Comparison of ENCODE assay signal across 20 cellular contexts in the genomic region with DNA sequence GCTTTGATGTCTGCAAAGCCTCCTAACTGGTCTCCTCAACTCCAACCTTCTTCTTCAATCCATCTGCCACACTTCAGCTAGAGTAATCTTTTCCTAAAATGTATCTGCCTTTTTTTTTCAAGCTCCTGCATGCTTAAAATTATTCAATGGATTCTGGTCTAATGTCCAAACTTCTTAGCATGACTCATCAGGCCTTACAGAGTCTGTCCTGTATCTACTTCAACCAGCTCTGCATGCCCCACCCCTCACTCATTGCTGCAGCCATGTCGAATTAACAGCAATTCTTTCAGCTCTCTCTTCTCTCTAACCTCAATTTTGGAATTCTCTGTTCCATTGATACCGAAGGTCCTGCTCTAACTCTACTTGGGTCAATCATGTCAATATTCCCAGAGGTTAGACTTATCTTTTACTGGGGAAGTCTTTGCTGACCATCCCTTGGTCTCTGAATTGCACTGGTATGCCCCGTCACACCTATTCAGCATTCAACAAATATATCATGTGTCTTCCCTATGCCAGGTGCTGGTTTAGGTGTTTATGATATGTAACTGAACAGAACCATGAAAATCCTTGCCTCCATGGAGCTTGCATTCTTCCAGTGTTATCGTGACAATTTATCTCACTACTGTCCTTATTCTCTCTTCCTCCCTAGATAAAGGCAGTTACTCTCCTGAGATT.
DNase-seq lines count a peak whose midpoint lies in the region; ATAC-seq and TF ChIP-seq lines count a peak whose summit lies in the region.
"Had no signal": no experiment of that assay in that cellular context is flagged by ENCODE, and none has a peak within 500 bp of the region (broad histone marks: within the 10 kb centered on the region; RNA-seq: fewer than 3 reads in every experiment).

No MANE protein-coding gene starts in this region.

- H3K4me3 ChIP-seq in cardiac fibroblast (replicated peaks in 1 of 2; ENCODE audit: low read depth in 2 of 2, low read length in 2 of 2): no peak overlapping the region
- H3K4me3 ChIP-seq: prostate gland, SJSA1, suprapubic skin had no signal

- no peak for TF ChIP-seq CTCF in cardiac fibroblast (IDR thresholded peaks at IDR 0.05; ENCODE audit: low read depth, low read length)

- ATAC-seq in GM21723 (IDR thresholded peaks at IDR 0.05; ENCODE audit: unreplicated experiment): no peak
- no peak for ATAC-seq in HG03442 (IDR thresholded peaks at IDR 0.05; ENCODE audit: unreplicated experiment)
- ATAC-seq: activated naive CD8-positive, alpha-beta T cell treated with anti-CD3 and anti-CD28 coated beads, Interleukin-2, amount 50 U/mL, for 24 hours had no signal

- DNase-seq in GM03348 (ENCODE audit: low spot score) (peak; percentile 31), RPMI7951 (ENCODE audit: low read depth) (peak; percentile 42), cardiac fibroblast (ENCODE audit: low read depth in 2 of 2) (peak; percentile 21 to 49), myocyte (ENCODE audit: low read depth) (peak; percentile 12), COR-L47 (lab: John Stamatoyannopoulos, UW) (no peak), DMS153 treated with DMSO at 0.1 percent for 48 hours (lab: John Stamatoyannopoulos, UW; ENCODE audit: unreplicated experiment) (no peak)
- DNase-seq: activated CD4-positive, CD25-positive, alpha-beta regulatory T cell treated with anti-CD3 and anti-CD28 coated beads, Interleukin-2, amount 50 U/mL, for 72 hours; activated naive CD8-positive, alpha-beta T cell treated with anti-CD3 and anti-CD28 coated beads, Interleukin-2, amount 50 U/mL, for 24 hours; BE2C; effector CD8-positive, alpha-beta T cell; KBM-7; NCI-H1092 treated with DMSO at 0.1 percent for 48 hours; NCI-H2107; NCI-H524; nephron progenitor cell had no signal

Comparison
In these comparisons a context has a peak if more than half of its experiments do, and no peak if none do; other contexts are left out.
1. DNase-seq: peak in GM03348 (single experiment), RPMI7951 (single experiment), cardiac fibroblast (2 of 2) and myocyte (single experiment); none in COR-L47 (single experiment) and DMS153 treated with DMSO at 0.1 percent for 48 hours (single experiment).